ENCODE assay signal across 1 cellular context in the genomic region with DNA sequence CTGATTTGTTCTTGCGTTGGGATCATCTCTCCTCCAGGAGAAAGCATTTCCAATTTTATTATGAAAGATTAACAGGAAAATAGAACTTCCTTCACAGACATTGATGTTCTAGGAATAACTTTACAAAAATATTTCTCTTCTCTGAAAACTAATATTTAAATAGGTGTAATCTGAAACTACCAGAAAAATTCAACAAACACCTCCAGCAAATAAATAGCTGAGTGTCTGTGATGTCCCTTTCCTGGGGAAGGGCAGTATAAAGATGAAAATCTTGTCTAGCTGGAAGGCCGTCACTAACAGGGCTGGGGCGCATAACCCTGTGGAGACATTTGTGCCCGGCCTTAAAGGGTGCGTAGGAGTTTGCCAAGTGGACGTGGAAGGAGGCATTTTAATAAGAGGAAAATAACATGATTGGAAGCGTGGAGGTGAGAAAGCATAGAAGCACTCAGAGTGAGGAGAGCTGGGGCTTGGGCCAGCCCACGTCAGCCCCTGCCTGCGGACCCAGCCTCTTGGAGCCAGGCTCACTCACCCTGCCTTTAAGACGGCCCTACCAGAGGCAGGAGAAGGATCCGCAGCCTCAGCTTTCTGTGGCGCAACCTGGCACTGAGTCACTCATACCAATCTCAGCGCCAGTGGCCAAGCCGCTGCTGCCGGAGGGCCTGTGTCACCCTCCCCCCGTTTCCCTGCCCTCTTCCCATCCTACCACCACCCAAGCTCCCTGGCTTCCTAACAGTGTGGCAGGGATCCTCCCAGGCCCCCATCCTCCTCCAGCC.
A peak's percentile ranks its signal among the peaks of the same experiment; 100 is the strongest.
TF ChIP-seq lines count a peak whose summit lies in the region.

No MANE protein-coding gene starts in this region.

TF ChIP-seq in HepG2, 621 proteins besides CTCF, POLR2A, EP300 and RAD21 (continued from another document and continues in another):
- TF ChIP-seq, protein P1, sequence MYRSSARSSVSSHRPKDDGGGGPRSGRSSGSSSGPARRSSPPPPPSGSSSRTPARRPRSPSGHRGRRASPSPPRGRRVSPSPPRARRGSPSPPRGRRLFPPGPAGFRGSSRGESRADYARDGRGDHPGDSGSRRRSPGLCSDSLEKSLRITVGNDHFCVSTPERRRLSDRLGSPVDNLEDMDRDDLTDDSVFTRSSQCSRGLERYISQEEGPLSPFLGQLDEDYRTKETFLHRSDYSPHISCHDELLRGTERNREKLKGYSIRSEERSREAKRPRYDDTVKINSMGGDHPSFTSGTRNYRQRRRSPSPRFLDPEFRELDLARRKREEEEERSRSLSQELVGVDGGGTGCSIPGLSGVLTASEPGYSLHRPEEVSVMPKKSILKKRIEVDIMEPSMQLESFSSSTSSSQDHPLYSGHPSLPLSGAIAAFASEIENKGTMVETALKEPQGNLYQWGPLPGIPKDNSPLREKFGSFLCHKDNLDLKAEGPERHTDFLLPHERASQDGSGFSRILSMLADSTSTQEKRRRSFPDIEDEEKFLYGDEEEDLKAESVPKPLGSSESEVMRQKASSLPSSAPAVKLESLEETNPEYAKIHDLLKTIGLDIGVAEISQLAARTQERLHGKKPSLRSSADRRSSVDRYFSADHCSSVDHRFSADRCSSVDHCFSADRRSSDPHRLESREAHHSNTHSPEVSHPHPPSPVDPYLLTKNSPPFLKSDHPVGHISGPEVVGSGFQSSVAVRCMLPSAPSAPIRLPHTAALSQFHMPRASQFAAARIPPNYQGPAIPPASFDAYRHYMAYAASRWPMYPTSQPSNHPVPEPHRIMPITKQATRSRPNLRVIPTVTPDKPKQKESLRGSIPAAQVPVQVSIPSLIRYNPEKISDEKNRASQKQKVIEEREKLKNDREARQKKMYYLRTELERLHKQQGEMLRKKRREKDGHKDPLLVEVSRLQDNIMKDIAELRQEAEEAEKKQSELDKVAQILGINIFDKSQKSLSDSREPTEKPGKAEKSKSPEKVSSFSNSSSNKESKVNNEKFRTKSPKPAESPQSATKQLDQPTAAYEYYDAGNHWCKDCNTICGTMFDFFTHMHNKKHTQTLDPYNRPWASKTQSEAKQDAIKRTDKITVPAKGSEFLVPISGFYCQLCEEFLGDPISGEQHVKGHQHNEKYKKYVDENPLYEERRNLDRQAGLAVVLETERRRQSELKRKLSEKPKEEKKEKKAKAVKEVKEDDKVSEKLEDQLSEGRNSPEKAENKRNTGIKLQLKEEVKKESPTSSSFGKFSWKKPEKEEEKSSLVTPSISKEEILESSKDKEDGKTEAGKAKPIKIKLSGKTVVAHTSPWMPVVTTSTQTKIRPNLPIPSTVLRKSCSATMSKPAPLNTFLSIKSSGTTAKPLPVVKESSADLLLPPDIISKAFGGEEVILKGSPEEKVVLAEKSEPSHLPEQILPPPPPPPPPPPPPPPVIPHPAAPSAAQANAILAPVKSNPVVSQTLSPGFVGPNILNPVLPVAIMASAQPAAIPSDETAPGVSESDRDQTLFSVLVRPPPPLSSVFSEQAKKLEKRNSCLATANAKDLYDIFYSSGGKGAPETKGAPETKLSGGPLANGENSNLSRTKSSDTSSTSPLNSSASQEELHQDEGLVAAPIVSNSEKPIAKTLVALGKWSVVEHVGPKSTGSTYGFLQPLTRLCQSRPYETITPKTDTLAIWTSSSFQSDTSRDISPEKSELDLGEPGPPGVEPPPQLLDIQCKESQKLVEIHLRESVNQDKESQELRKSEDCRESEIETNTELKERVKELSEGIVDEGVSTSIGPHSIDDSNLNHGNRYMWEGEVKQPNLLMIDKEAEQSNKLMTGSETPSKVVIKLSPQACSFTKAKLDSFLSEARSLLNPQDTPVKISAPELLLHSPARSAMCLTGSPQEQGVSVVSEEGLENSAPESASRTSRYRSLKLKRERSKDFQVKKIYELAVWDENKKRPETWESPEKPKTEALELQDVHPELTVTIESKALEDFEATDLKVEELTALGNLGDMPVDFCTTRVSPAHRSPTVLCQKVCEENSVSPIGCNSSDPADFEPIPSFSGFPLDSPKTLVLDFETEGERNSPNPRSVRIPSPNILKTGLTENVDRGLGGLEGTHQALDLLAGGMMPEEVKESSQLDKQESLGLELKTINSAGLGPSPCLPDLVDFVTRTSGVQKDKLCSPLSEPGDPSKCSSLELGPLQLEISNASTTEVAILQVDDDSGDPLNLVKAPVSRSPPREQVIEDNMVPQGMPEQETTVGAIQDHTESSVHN (CRISPR knock-in tag; IDR thresholded peaks at IDR 0.05), result 0 out of 2 replicates have a peak, but pooled peaks have one; percentile 58
- TF ChIP-seq ZNF513 (CRISPR knock-in tag; conservative IDR thresholded peaks at IDR 0.05) (no peak), PRMT3 (CRISPR knock-in tag; IDR thresholded peaks at IDR 0.05; ENCODE audit: borderline replicate concordance, low read depth) (no peak), ZNF572 (CRISPR knock-in tag; IDR thresholded peaks at IDR 0.05) (no peak), ATM (IDR thresholded peaks at IDR 0.05; ENCODE audit: borderline replicate concordance) (no peak), KLF15 (CRISPR knock-in tag; IDR thresholded peaks at IDR 0.05; ENCODE audit: borderline replicate concordance) (no peak), ZBTB4 (CRISPR knock-in tag; IDR thresholded peaks at IDR 0.05; ENCODE audit: borderline replicate concordance) (peak; percentile 82; the same call in 1 of the 2 replicates), ZNF160 (CRISPR knock-in tag; IDR thresholded peaks at IDR 0.05) (no peak), MED13 (CRISPR knock-in tag; IDR thresholded peaks at IDR 0.05) (0 out of 2 replicates have a peak, but pooled peaks have one; percentile 16), POLR2AphosphoS5 (IDR thresholded peaks at IDR 0.05; ENCODE audit: low read depth, low read length) (no peak), KLF9 (CRISPR knock-in tag; IDR thresholded peaks at IDR 0.05; ENCODE audit: low read depth) (no peak), ZSCAN5A (CRISPR knock-in tag; IDR thresholded peaks at IDR 0.05; ENCODE audit: borderline replicate concordance) (no peak), ZNF24 (IDR thresholded peaks at IDR 0.05) (no peak), SALL1 (CRISPR knock-in tag; IDR thresholded peaks at IDR 0.05) (peak; percentile 8; the same call in 1 of the 2 replicates), ZBTB3 (CRISPR knock-in tag; IDR thresholded peaks at IDR 0.05; ENCODE audit: borderline replicate concordance, low read depth) (no peak), TAF15 (IDR thresholded peaks at IDR 0.05; ENCODE audit: low read depth, low read length, poor library complexity, severe bottlenecking) (no peak), MXD3 (CRISPR knock-in tag; IDR thresholded peaks at IDR 0.05) (no peak), ZBTB20 (CRISPR knock-in tag; IDR thresholded peaks at IDR 0.05; ENCODE audit: borderline replicate concordance, low read depth) (no peak), SMAD1 (CRISPR knock-in tag; IDR thresholded peaks at IDR 0.05; ENCODE audit: borderline replicate concordance, low read depth) (no peak)
- TF ChIP-seq, protein P2, sequence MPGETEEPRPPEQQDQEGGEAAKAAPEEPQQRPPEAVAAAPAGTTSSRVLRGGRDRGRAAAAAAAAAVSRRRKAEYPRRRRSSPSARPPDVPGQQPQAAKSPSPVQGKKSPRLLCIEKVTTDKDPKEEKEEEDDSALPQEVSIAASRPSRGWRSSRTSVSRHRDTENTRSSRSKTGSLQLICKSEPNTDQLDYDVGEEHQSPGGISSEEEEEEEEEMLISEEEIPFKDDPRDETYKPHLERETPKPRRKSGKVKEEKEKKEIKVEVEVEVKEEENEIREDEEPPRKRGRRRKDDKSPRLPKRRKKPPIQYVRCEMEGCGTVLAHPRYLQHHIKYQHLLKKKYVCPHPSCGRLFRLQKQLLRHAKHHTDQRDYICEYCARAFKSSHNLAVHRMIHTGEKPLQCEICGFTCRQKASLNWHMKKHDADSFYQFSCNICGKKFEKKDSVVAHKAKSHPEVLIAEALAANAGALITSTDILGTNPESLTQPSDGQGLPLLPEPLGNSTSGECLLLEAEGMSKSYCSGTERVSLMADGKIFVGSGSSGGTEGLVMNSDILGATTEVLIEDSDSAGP (CRISPR knock-in tag; IDR thresholded peaks at IDR 0.05; ENCODE audit: borderline replicate concordance), result 0 out of 2 replicates have a peak, but pooled peaks have one; percentile 49
- TF ChIP-seq, protein P3, sequence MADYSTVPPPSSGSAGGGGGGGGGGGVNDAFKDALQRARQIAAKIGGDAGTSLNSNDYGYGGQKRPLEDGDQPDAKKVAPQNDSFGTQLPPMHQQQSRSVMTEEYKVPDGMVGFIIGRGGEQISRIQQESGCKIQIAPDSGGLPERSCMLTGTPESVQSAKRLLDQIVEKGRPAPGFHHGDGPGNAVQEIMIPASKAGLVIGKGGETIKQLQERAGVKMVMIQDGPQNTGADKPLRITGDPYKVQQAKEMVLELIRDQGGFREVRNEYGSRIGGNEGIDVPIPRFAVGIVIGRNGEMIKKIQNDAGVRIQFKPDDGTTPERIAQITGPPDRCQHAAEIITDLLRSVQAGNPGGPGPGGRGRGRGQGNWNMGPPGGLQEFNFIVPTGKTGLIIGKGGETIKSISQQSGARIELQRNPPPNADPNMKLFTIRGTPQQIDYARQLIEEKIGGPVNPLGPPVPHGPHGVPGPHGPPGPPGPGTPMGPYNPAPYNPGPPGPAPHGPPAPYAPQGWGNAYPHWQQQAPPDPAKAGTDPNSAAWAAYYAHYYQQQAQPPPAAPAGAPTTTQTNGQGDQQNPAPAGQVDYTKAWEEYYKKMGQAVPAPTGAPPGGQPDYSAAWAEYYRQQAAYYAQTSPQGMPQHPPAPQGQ (CRISPR knock-in tag; IDR thresholded peaks at IDR 0.05; ENCODE audit: borderline replicate concordance), result no peak
- TF ChIP-seq, protein P4, sequence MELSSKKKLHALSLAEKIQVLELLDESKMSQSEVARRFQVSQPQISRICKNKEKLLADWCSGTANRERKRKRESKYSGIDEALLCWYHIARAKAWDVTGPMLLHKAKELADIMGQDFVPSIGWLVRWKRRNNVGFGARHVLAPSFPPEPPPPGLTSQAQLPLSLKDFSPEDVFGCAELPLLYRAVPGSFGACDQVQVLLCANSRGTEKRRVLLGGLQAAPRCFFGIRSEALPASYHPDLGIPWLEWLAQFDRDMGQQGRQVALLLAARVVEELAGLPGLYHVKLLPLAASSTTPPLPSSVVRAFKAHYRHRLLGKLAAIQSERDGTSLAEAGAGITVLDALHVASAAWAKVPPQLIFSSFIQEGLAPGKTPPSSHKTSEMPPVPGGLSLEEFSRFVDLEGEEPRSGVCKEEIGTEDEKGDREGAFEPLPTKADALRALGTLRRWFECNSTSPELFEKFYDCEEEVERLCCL (CRISPR knock-in tag; IDR thresholded peaks at IDR 0.05; ENCODE audit: borderline replicate concordance), result no peak
